Comparison of ENCODE assay signal across 24 cellular contexts in the genomic region with DNA sequence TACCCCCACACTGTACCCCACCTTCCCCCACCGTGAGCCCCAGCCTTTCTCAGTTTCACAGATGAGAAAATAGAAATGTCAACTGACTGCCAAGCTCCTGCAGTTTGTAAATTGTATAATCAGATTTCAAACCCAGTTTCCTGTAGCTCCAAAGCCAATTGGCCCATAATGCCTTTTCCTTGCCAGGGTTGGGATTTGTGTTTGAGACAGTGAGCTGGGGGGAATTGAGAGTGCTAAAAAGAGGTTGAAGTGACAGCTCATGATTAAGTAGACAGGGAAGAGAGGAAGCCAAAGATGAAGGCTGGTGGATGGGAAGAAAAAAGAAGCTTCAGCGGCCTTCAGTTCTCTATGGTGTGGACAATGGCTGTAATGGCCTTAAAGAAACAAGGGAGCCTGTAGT. TPM values are rescaled to one million over a fixed set of nuclear protein-coding genes. Genes with fewer than 3 reads are reported as not detected.
DNase-seq lines count a peak whose midpoint lies in the region; ATAC-seq, FAIRE-seq and TF ChIP-seq lines count a peak whose summit lies in the region.
"Had no signal": no experiment of that assay in that cellular context is flagged by ENCODE, and none has a peak within 500 bp of the region (broad histone marks: within the 10 kb centered on the region; RNA-seq: fewer than 3 reads in every experiment).

No MANE protein-coding gene starts in this region.

- intact Hi-C loops in gastrocnemius medialis (cut with DNase I; ENCODE audit: low total_unique reads): no loop called here

- H3K9me3 ChIP-seq in WERI-Rb-1 (ENCODE audit: severe bottlenecking): no peaks in the 10 kb centered on the region
- H3K9me3 ChIP-seq in gastrocnemius medialis: no peaks in the 10 kb centered on the region
- H3K9me3 ChIP-seq: BLaER1 had no signal

- no peaks in the 10 kb centered on the region for H3K9me3 Mint-ChIP-seq in nephron progenitor cell
- H3K9me3 Mint-ChIP-seq: CD4-positive, alpha-beta T cell had no signal

- peaks cover 29 to 66% of the 10 kb centered on the region in 2 donors for H3K4me1 ChIP-seq in gastrocnemius medialis
- H3K4me1 ChIP-seq: Caco-2 had no signal

- H3K36me3 Mint-ChIP-seq in nephron progenitor cell (ENCODE audit: low read depth): no peaks in the 10 kb centered on the region

- no peak for TF ChIP-seq CTCF in WERI-Rb-1 (IDR thresholded peaks at IDR 0.05; ENCODE audit: low read depth, low read length)
- no peak for TF ChIP-seq CTCF in nephron progenitor cell (IDR thresholded peaks at IDR 0.05)
- no peak for TF ChIP-seq CTCF in gastrocnemius medialis (IDR thresholded peaks at IDR 0.05 in 4 of 5, conservative IDR thresholded peaks at IDR 0.05 in 1 of 5)

- no peaks in the 10 kb centered on the region for H3K27me3 ChIP-seq in WERI-Rb-1 (ENCODE audit: insufficient read depth, low read depth, severe bottlenecking)
- H3K27me3 ChIP-seq in gastrocnemius medialis: no peaks in the 10 kb centered on the region
- H3K27me3 ChIP-seq: BLaER1 had no signal

- H3K4me3 Mint-ChIP-seq in nephron progenitor cell: no peak overlapping the region
- H3K4me3 Mint-ChIP-seq: CD4-positive, alpha-beta T cell had no signal

- peak overlapping the region; percentile 20 for H3K27ac Mint-ChIP-seq in nephron progenitor cell
- H3K27ac Mint-ChIP-seq: CD4-positive, alpha-beta T cell had no signal

- no peak overlapping the region for H3K4me3 ChIP-seq in WERI-Rb-1 (ENCODE audit: low read depth, low read length)
- no peak overlapping the region for H3K4me3 ChIP-seq in gastrocnemius medialis
- H3K4me3 ChIP-seq: BLaER1, GM12878 had no signal

- ATAC-seq in gastrocnemius medialis: peak in 1 of 2 donors; percentile 17
- ATAC-seq: GM12878, PC-3 had no signal

- H3K27me3 Mint-ChIP-seq in nephron progenitor cell (ENCODE audit: low read depth, poor library complexity): no peaks in the 10 kb centered on the region

- peak overlapping the region; percentile 15 for H3K27ac ChIP-seq in WERI-Rb-1
- peak overlapping the region; percentile 0 to 67 (median 42) for H3K27ac ChIP-seq in gastrocnemius medialis
- H3K27ac ChIP-seq: BLaER1 had no signal

- in situ Hi-C loops in gastrocnemius medialis (cut with MboI; ENCODE audit: low sequenced_read_pairs in 4 of 4): no loop called here

- no peaks in the 10 kb centered on the region; the same call in 1 of the 2 replicates for H3K36me3 ChIP-seq in WERI-Rb-1
- no peaks in the 10 kb centered on the region for H3K36me3 ChIP-seq in gastrocnemius medialis
- H3K36me3 ChIP-seq: BLaER1 had no signal

- no peak for TF ChIP-seq POLR2A in gastrocnemius medialis (IDR thresholded peaks at IDR 0.05)
- no peak for TF ChIP-seq POLR2A in H54 (IDR thresholded peaks at IDR 0.05; ENCODE audit: low read depth, low read length)

- no peak for FAIRE-seq in H54 (lab: Jason Lieb, UNC)
- FAIRE-seq: GM12878, H1 had no signal

- peak; percentile 44 to 66 for DNase-seq in NCI-H446 (lab: John Stamatoyannopoulos, UW)
- DNase-seq in WERI-Rb-1: peak; percentile 19
- DNase-seq in nephron progenitor cell: no peak
- no peak for DNase-seq in gastrocnemius medialis
- DNase-seq in Kasumi-1 (lab: John Stamatoyannopoulos, UW): no peak
- no peak for DNase-seq in H54 (ENCODE audit: insufficient read length, low spot score)
- DNase-seq in stimulated activated naive CD4-positive, alpha-beta T cell (lab: John Stamatoyannopoulos, UW): no peak
- DNase-seq: ACHN; Caco-2; CD4-positive, alpha-beta T cell; DMS 273 treated with DMSO at 0.1 percent for 48 hours; DND-41; NCI-H1092 treated with DMSO at 0.1 percent for 48 hours; NCI-H1436 treated with DMSO at 0.1 percent for 48 hours; NCI-H1930; NCI-H510A treated with DMSO at 0.1 percent for 48 hours; NCI-H748 treated with DMSO at 0.1 percent for 48 hours; PC-3; RPMI8226; SHP77; SW 1271 had no signal

- H3K4me1 Mint-ChIP-seq in nephron progenitor cell: peaks cover 45% of the 10 kb centered on the region

RNA-seq across cellular contexts. Expression of gene OSBPL6, which starts 10.7 kb away (rescaled TPM):
- 10 to 100 TPM; 11.6 to 51.1 (median 40.7) TPM for total RNA-seq in gastrocnemius medialis

Comparison
In these comparisons a context has a peak if more than half of its experiments do, and no peak if none do; other contexts are left out.
1. DNase-seq: peak in NCI-H446 (2 of 2) and WERI-Rb-1 (single experiment); none in nephron progenitor cell (single experiment), gastrocnemius medialis (0 of 2), Kasumi-1 (0 of 2), H54 (single experiment) and stimulated activated naive CD4-positive, alpha-beta T cell (0 of 6).